ENCODE assay signal across 1 cellular context in genomic region chr4:52643846-52644245, GRCh38.
TF ChIP-seq lines count a peak whose summit lies in the region.

No MANE protein-coding gene starts in this region.

TF ChIP-seq in H1, 55 proteins besides CTCF, POLR2A, EP300 and RAD21 (continued from another document):
- TF ChIP-seq ATF3 (IDR thresholded peaks at IDR 0.05; ENCODE audit: insufficient read depth, low read depth, low read length) (no peak), E2F6 (IDR thresholded peaks at IDR 0.05) (no peak), NANOG (IDR thresholded peaks at IDR 0.05; ENCODE audit: insufficient read depth, low read depth, low read length, poor library complexity, severe bottlenecking) (no peak), ZNF274 (IDR thresholded peaks at IDR 0.05; ENCODE audit: borderline replicate concordance, extremely low read depth, low read length) (no peak), KDM4A (IDR thresholded peaks at IDR 0.05; ENCODE audit: low read depth, low read length, severe bottlenecking) (no peak), CREB1 (IDR thresholded peaks at IDR 0.05) (no peak), KDM5A (IDR thresholded peaks at IDR 0.05; ENCODE audit: low read length) (no peak), FOSL1 (IDR thresholded peaks at IDR 0.05; ENCODE audit: insufficient read depth, low read depth, low read length) (no peak), SP4 (IDR thresholded peaks at IDR 0.05; ENCODE audit: low read length) (no peak), SIRT6 (IDR thresholded peaks at IDR 0.05; ENCODE audit: low read length) (no peak), BCL11A (IDR thresholded peaks at IDR 0.05; ENCODE audit: low read depth in 2 of 2, low read length in 2 of 2) (no peak)
